Comparison of ENCODE assay signal across 8 cellular contexts in the genomic region with DNA sequence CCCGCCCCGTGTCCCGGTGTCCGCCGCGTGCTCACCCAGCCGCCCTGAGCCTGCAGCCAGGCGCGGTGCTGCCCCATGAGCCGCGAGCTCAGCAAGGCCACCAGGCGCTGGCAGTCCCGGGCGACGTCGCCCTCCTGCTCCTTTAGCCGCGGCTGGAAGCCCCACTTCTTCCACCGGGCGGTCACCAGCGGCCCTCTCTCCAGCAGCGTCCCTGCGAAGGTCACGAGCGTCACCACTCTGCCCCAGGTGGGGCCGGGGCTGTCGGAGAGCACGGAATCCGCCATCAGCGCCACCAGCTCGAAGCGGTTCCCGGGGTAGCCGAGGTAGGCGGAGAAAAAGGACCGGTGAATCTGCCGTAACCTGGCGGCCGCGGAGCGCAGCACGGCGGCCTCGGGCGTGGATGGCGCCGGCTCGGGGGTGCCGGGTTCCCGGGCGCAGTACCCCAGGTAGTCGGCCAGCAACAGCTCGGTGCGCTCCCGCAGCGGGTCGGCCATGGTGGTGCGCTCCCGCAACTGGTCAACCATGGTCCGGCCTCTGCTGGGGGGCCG. TPM values are rescaled to one million over a fixed set of nuclear protein-coding genes. Genes with fewer than 3 reads are reported as not detected.
DNase-seq lines count a peak whose midpoint lies in the region; ATAC-seq, FAIRE-seq and TF ChIP-seq lines count a peak whose summit lies in the region.

No MANE protein-coding gene starts in this region.

- FAIRE-seq in HepG2 (lab: Jason Lieb, UNC) = no peak

- peak overlapping the region; percentile 22 to 29 for H3K9ac ChIP-seq in liver (ENCODE audit: low read depth in 1 of 2, low read length in 2 of 2)
- H3K9ac ChIP-seq in HepG2 (ENCODE audit: insufficient read depth, low read depth, low read length) = no peak overlapping the region

- H3K4me2 ChIP-seq in HepG2 (ENCODE audit: low read depth, low read length) = no peak overlapping the region

- H3K36me3 ChIP-seq in liver (ENCODE audit: control insufficient read depth in 4 of 4, insufficient read depth in 3 of 4, low read depth in 1 of 4, low read length in 3 of 4) (no peaks in the 10 kb centered on the region), HepG2 (replicated peaks in 1 of 2; ENCODE audit: control insufficient read depth in 1 of 2, insufficient read depth in 2 of 2, low read length in 2 of 2) (no peaks in the 10 kb centered on the region), esophagus muscularis mucosa (no peaks in the 10 kb centered on the region)

- H2AFZ ChIP-seq in HepG2 (ENCODE audit: low read length) = no peak overlapping the region

- H3K4me3 ChIP-seq in liver (ENCODE audit: low read depth in 1 of 3, low read length in 3 of 3) (peak overlapping the region in 2 of 3 donors; percentile 46 to 60), HepG2 (replicated peaks in 1 of 3; ENCODE audit: insufficient read depth in 1 of 3, low read depth in 2 of 3, low read length in 3 of 3) (no peak overlapping the region), esophagus muscularis mucosa (peak overlapping the region; percentile 47 to 60 (median 48))

- POLR2A ChIA-PET in HepG2 (lab: Yijun Ruan, JAX) = no interaction called here

- H3K9me3 ChIP-seq in liver (ENCODE audit: control insufficient read depth in 4 of 4, low read length in 3 of 4) (no peaks in the 10 kb centered on the region), HepG2 (ENCODE audit: low read length) (no peaks in the 10 kb centered on the region), esophagus muscularis mucosa (no peaks in the 10 kb centered on the region)

- no peaks in the 10 kb centered on the region for H4K20me1 ChIP-seq in HepG2 (ENCODE audit: insufficient read depth, low read length)

- no TSS peak for BruUV-seq in HepG2 (replicated peaks; lab: Mats Ljungman, UMichigan)

- H3K4me1 ChIP-seq in liver (ENCODE audit: control insufficient read depth in 4 of 4, insufficient read depth in 4 of 4, low read length in 3 of 4) = peaks cover 10 to 26% (median 12%) of the 10 kb centered on the region in 4 donors
- peaks cover 58% of the 10 kb centered on the region for H3K4me1 ChIP-seq in HepG2 (ENCODE audit: insufficient read depth, low read length)
- H3K4me1 ChIP-seq in esophagus muscularis mucosa = peaks cover 7 to 15% (median 11%) of the 10 kb centered on the region in 4 donors

- no peak for TF ChIP-seq EP300 in HepG2 (IDR thresholded peaks at IDR 0.05; ENCODE audit: low read depth in 2 of 2, low read length in 2 of 2)
- TF ChIP-seq EP300 in HepG2 (CRISPR knock-in tag; IDR thresholded peaks at IDR 0.05; ENCODE audit: borderline replicate concordance) = no peak
- TF ChIP-seq EP300 in esophagus muscularis mucosa (IDR thresholded peaks at IDR 0.05) = no peak

- CTCF ChIA-PET in HepG2 (lab: Yijun Ruan, JAX; ENCODE audit: low intra/inter-chr PET ratio, low total read pairs) = no interaction called here

- TF ChIP-seq POLR2A in HepG2 (IDR thresholded peaks at IDR 0.05; ENCODE audit: insufficient read depth in 1 of 2, low read depth in 2 of 2, low read length in 2 of 2) (no peak), esophagus muscularis mucosa (IDR thresholded peaks at IDR 0.05; ENCODE audit: low read depth) (no peak)

- 14% methylated on average over 61 of the region's 61 CpGs for WGBS in liver
- WGBS in HepG2 (ENCODE audit: low lambda C conversion rate) = 96% methylated on average over 43 of the region's 61 CpGs
- 0% methylated on average over 15 of the region's 61 CpGs for WGBS in esophagus muscularis mucosa

- peak; percentile 11 for TF ChIP-seq CTCF in liver (IDR thresholded peaks at IDR 0.05; ENCODE audit: low read depth, low read length, missing input control)
- no peak for TF ChIP-seq CTCF in HepG2 (CRISPR knock-in tag; IDR thresholded peaks at IDR 0.05)
- no peak for TF ChIP-seq CTCF in esophagus muscularis mucosa (IDR thresholded peaks at IDR 0.05)

- H3K79me2 ChIP-seq in HepG2 (ENCODE audit: insufficient read depth, low read length) = no peaks in the 10 kb centered on the region

- H3K27me3 ChIP-seq in liver (ENCODE audit: control insufficient read depth in 4 of 4, insufficient read depth in 4 of 4, low read length in 3 of 4) = no peaks in the 10 kb centered on the region
- H3K27me3 ChIP-seq in HepG2 (ENCODE audit: control insufficient read depth in 1 of 2, insufficient read depth in 2 of 2, low read length in 2 of 2) = no peaks in the 10 kb centered on the region
- H3K27me3 ChIP-seq in esophagus muscularis mucosa = peaks cover 0 to 61% (median 29%) of the 10 kb centered on the region in 4 donors

- intact Hi-C loops in HepG2 (cut with micrococcal nuclease; ENCODE audit: unreplicated experiment) = no loop called here
- intact Hi-C loops in esophagus muscularis mucosa (cut with DNase I) = no loop called here

- DNase-seq in HepG2 (ENCODE audit: low spot score) (no peak), esophagus muscularis mucosa (ENCODE audit: extremely low spot score) (no peak), retina (peak; percentile 87), Ammon's horn (ENCODE audit: low spot score) (no peak)
- peak in 2 of 3 experiments; percentile 3 to 23 for DNase-seq in activated CD8-positive, alpha-beta memory T cell treated with anti-CD3 and anti-CD28 coated beads for 48 hours (ENCODE audit: low read depth in 2 of 3, low spot score in 2 of 3)

- ATAC-seq in HepG2 = no peak
- no peak for ATAC-seq in HG02884 (IDR thresholded peaks at IDR 0.05; ENCODE audit: unreplicated experiment)
- no peak for ATAC-seq in GM21447 (IDR thresholded peaks at IDR 0.05; ENCODE audit: unreplicated experiment)

- no peak for TF ChIP-seq RAD21 in liver (IDR thresholded peaks at IDR 0.05)
- TF ChIP-seq RAD21 in HepG2 (CRISPR knock-in tag; IDR thresholded peaks at IDR 0.05) = no peak

- peak overlapping the region; percentile 60 to 83 for H3K27ac ChIP-seq in liver (ENCODE audit: low read depth in 1 of 2, low read length in 2 of 2)
- no peak overlapping the region for H3K27ac ChIP-seq in HepG2 (ENCODE audit: extremely low read length, insufficient read depth, low read length)
- no peak overlapping the region for H3K27ac ChIP-seq in esophagus muscularis mucosa (replicated peaks in 1 of 4)

- in situ Hi-C loops in HepG2 (cut with HindIII; ENCODE audit: extremely low pct_ligation_motif_present, low pct_unique_long_range_greater_than_20kb) = no loop called here

TF ChIP-seq in liver, 16 proteins besides CTCF, POLR2A, EP300 and RAD21 (continues in another document):
- TF ChIP-seq YY1 (IDR thresholded peaks at IDR 0.05) (peak; percentile 34), MAX (IDR thresholded peaks at IDR 0.05) (no peak), HNF4G (IDR thresholded peaks at IDR 0.05) (no peak), GABPA (IDR thresholded peaks at IDR 0.05 in 1 of 2, conservative IDR thresholded peaks at IDR 0.05 in 1 of 2) (no peak), RXRA (IDR thresholded peaks at IDR 0.05) (no peak), HNF4A (conservative IDR thresholded peaks at IDR 0.05) (no peak), SP1 (IDR thresholded peaks at IDR 0.05) (no peak), ATF3 (IDR thresholded peaks at IDR 0.05) (no peak)

TF ChIP-seq in HepG2, 621 proteins besides CTCF, POLR2A, EP300 and RAD21 (continues in another document):
- TF ChIP-seq SOX6 (IDR thresholded peaks at IDR 0.05) (no peak), SOX6 (CRISPR knock-in tag; IDR thresholded peaks at IDR 0.05) (no peak), TAF1 (CRISPR knock-in tag; IDR thresholded peaks at IDR 0.05) (no peak), U2AF1 (optimal IDR thresholded peaks at IDR 0.05; ENCODE audit: low read depth, low read length) (no peak), KLF13 (CRISPR knock-in tag; IDR thresholded peaks at IDR 0.05) (no peak), SMAD1 (CRISPR knock-in tag; IDR thresholded peaks at IDR 0.05; ENCODE audit: borderline replicate concordance, low read depth) (no peak), NR3C1 (CRISPR knock-in tag; IDR thresholded peaks at IDR 0.05) (no peak), ELF1 (CRISPR knock-in tag; IDR thresholded peaks at IDR 0.05) (no peak), ZNF12 (CRISPR knock-in tag; IDR thresholded peaks at IDR 0.05) (no peak), ZNF451 (CRISPR knock-in tag; IDR thresholded peaks at IDR 0.05) (no peak), ATF7 (IDR thresholded peaks at IDR 0.05) (no peak), ATF7 (CRISPR knock-in tag; IDR thresholded peaks at IDR 0.05) (no peak), ZIK1 (CRISPR knock-in tag; IDR thresholded peaks at IDR 0.05; ENCODE audit: borderline replicate concordance, low read depth) (no peak), MAFF (IDR thresholded peaks at IDR 0.05; ENCODE audit: low read depth, low read length) (no peak)

RNA-seq across cellular contexts. Expression of gene BCL2L10, which starts 0.3 kb away (rescaled TPM):
- total RNA-seq in liver = 1 to 10 TPM; 1.9 to 4.8 TPM
- polyA plus RNA-seq in liver = 1 to 10 TPM; 3.1 to 6.0 TPM
- total RNA-seq in HepG2 (2016; rRNA removed; fragmentation: Illumina TruSeq; extraction: Trizol) = not detected in 2 replicates
- total RNA-seq in HepG2 (2016; cell fraction: cytosol; rRNA removed; fragmentation: Illumina TruSeq; extraction: Trizol; ENCODE audit: low read depth) = not detected in 2 replicates
- not detected in 2 replicates for total RNA-seq in HepG2 (2016; cell fraction: insoluble cytoplasmic fraction; rRNA removed; fragmentation: Illumina TruSeq; extraction: Trizol)
- not detected in 2 replicates for total RNA-seq in HepG2 (2016; cell fraction: membrane; rRNA removed; fragmentation: Illumina TruSeq; extraction: Trizol)
- total RNA-seq in HepG2 (2016; cell fraction: nucleus; rRNA removed; fragmentation: Illumina TruSeq; extraction: Trizol) = not detected in 2 replicates
- polyA plus RNA-seq in HepG2 (2011; rRNA removed) = not detected in 2 replicates
- polyA plus RNA-seq in HepG2 (2011; cell fraction: cytosol; rRNA removed) = not detected in 2 replicates
- polyA plus RNA-seq in HepG2 (2011; cell fraction: nucleus; rRNA removed) = not detected in 2 replicates
- polyA plus RNA-seq in HepG2 (2012) = not detected in 2 replicates
- not detected in 2 replicates for polyA plus RNA-seq in HepG2 (2016; cell fraction: cytosol; fragmentation: Illumina TruSeq; extraction: Trizol; ENCODE audit: low read depth)
- not detected in 2 replicates for polyA plus RNA-seq in HepG2 (2016; cell fraction: insoluble cytoplasmic fraction; fragmentation: Illumina TruSeq; extraction: Trizol; ENCODE audit: low read depth)
- not detected in 2 replicates for polyA plus RNA-seq in HepG2 (2016; cell fraction: membrane; fragmentation: Illumina TruSeq; extraction: Trizol; ENCODE audit: low read depth)
- not detected in 2 replicates for polyA plus RNA-seq in HepG2 (2016; cell fraction: nucleus; fragmentation: Illumina TruSeq; extraction: Trizol; ENCODE audit: insufficient read depth, low read depth)
- polyA minus RNA-seq in HepG2 (2011; rRNA and poly(A)+ RNA removed; ENCODE audit: low replicate concordance) = not detected in 2 replicates
- polyA minus RNA-seq in HepG2 (2011; cell fraction: cytosol; rRNA and poly(A)+ RNA removed) = not detected in 2 replicates
- 0.62 TPM in 1 of 2 replicates, not detected in the other for polyA minus RNA-seq in HepG2 (2011; cell fraction: nucleus; rRNA and poly(A)+ RNA removed)
- total RNA-seq in esophagus muscularis mucosa = under 1 TPM in 1 of 4 donors, not detected in 3; 0.71 TPM

Comparison
In these comparisons a context has a peak if more than half of its experiments do, and no peak if none do; other contexts are left out.
1. H3K27ac ChIP-seq: peak in liver (2 of 2); none in HepG2 (single experiment) and esophagus muscularis mucosa (0 of 4).
2. H3K4me3 ChIP-seq: peak in liver (2 of 3) and esophagus muscularis mucosa (4 of 4); none in HepG2 (0 of 3).
3. DNase-seq: peak in activated CD8-positive, alpha-beta memory T cell treated with anti-CD3 and anti-CD28 coated beads for 48 hours (2 of 3) and retina (single experiment); none in HepG2 (single experiment), esophagus muscularis mucosa (single experiment) and Ammon's horn (single experiment).